In the genomic region with DNA sequence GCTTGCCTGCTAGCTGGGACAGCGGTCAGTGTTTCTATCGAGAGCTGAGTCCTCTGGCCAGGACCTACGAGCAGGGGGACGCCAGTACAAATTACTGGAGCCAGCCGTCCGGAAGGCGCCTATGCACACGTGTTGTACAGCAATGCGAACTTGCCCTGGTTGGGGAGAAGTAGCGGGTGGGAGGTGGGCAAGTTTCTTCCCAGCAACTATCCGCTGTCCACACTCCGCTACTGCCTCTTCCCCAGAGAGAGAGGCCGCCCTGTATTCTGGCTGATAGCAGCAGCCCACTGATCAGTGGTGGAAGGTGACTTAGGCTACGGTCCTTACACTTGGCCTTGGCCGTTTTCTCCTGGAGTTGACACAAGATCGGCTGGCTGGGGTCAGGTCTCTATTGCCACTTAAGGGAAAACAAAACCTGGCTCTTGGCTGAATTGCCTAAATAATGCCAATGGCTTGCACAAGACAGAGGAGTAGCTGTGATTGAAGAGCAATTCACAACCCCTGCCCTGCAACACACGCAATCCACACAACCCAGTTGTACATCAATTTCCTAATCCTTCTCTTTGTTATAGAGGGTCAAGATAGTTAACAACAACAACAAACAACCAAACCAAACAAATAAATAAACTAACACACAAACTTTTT, we compare ENCODE assay signal across 8 cellular contexts. TPM values are rescaled to one million over a fixed set of nuclear protein-coding genes. Genes with fewer than 3 reads are reported as not detected.
DNase-seq lines count a peak whose midpoint lies in the region; ATAC-seq and TF ChIP-seq lines count a peak whose summit lies in the region.

No MANE protein-coding gene starts in this region.

- H2AFZ ChIP-seq in Karpas-422 (ENCODE audit: low read length), result no peak overlapping the region

- H3K9me3 Mint-ChIP-seq in CD14-positive monocyte (peaks cover 0 to 3% (median 0%) of the 10 kb centered on the region in 7 donors), nephron (no peaks in the 10 kb centered on the region)
- no peaks in the 10 kb centered on the region for H3K9me3 Mint-ChIP-seq in effector memory CD8-positive, alpha-beta T cell

- intact Hi-C loops in CD14-positive monocyte (cut with micrococcal nuclease), result no loop called here

- H4K20me1 ChIP-seq in Karpas-422 (ENCODE audit: insufficient read depth, low read depth, low read length), result no peaks in the 10 kb centered on the region

- no peaks in the 10 kb centered on the region for H3K79me2 ChIP-seq in Karpas-422 (ENCODE audit: low read length)

- H3K27me3 Mint-ChIP-seq in CD14-positive monocyte (ENCODE audit: low read depth in 3 of 3) (peaks cover 11 to 32% (median 12%) of the 10 kb centered on the region in 3 donors), nephron (ENCODE audit: low read depth) (peaks cover 8% of the 10 kb centered on the region)
- H3K27me3 Mint-ChIP-seq in effector memory CD8-positive, alpha-beta T cell, result peaks cover 28 to 62% of the 10 kb centered on the region in 2 donors

- H3K36me3 ChIP-seq in Karpas-422 (ENCODE audit: insufficient read depth, low read length), result no peaks in the 10 kb centered on the region

- H3K4me3 Mint-ChIP-seq in CD14-positive monocyte (peak overlapping the region; percentile 77 to 78), nephron (peak overlapping the region; percentile 68 to 75 (median 71))
- peak overlapping the region; percentile 44 to 63 for H3K4me3 Mint-ChIP-seq in effector memory CD8-positive, alpha-beta T cell

- H3K4me2 ChIP-seq in Karpas-422 (ENCODE audit: low read depth, low read length, poor library complexity, severe bottlenecking), result peak overlapping the region; percentile 71

- DNase-seq in CD14-positive monocyte (ENCODE audit: low spot score) (no peak), Karpas-422 (no peak), SKM-1 (lab: John Stamatoyannopoulos, UW; ENCODE audit: unreplicated experiment) (no peak)
- DNase-seq in effector memory CD8-positive, alpha-beta T cell, result no peak
- no peak for DNase-seq in activated effector memory CD4-positive, alpha-beta T cell treated with anti-CD3 and anti-CD28 coated beads, Interleukin-2, amount 50 U/mL, for 16 hours

- no peaks in the 10 kb centered on the region for H3K9me3 ChIP-seq in Karpas-422 (ENCODE audit: low read length)

- H3K4me3 ChIP-seq in Karpas-422 (ENCODE audit: low read length), result no peak overlapping the region

- no peaks in the 10 kb centered on the region for H3K27me3 ChIP-seq in Karpas-422 (ENCODE audit: low read length)

- H3K27ac Mint-ChIP-seq in CD14-positive monocyte (no peak overlapping the region), nephron (peak overlapping the region; percentile 55 to 74 (median 66))
- no peak overlapping the region for H3K27ac Mint-ChIP-seq in effector memory CD8-positive, alpha-beta T cell

- H3K36me3 Mint-ChIP-seq in CD14-positive monocyte (no peaks in the 10 kb centered on the region), nephron (ENCODE audit: low read depth) (peaks cover 4% of the 10 kb centered on the region)
- no peaks in the 10 kb centered on the region for H3K36me3 Mint-ChIP-seq in effector memory CD8-positive, alpha-beta T cell (ENCODE audit: insufficient read depth)

- no peak overlapping the region for H3K9ac ChIP-seq in Karpas-422 (ENCODE audit: low read length)

- no peak for TF ChIP-seq CTCF in CD14-positive monocyte (IDR thresholded peaks at IDR 0.05)
- TF ChIP-seq CTCF in nephron (IDR thresholded peaks at IDR 0.05; ENCODE audit: unreplicated experiment in 3 of 3), result no peak

- H3K27ac ChIP-seq in Karpas-422 (ENCODE audit: low read length), result no peak overlapping the region

- H3K4me1 ChIP-seq in Karpas-422 (ENCODE audit: low read length), result peaks cover 15% of the 10 kb centered on the region

- H3K9me2 ChIP-seq in Karpas-422 (replicated peaks; ENCODE audit: insufficient read depth, low read length), result no peaks in the 10 kb centered on the region

- H3K4me1 Mint-ChIP-seq in CD14-positive monocyte (peaks cover 13% of the 10 kb centered on the region), nephron (peaks cover 10% of the 10 kb centered on the region)
- peaks cover 2 to 3% of the 10 kb centered on the region in 2 donors for H3K4me1 Mint-ChIP-seq in effector memory CD8-positive, alpha-beta T cell (ENCODE audit: low read depth in 2 of 2)

- ATAC-seq in effector memory CD8-positive, alpha-beta T cell (replicated peaks), result no peak
- no peak for ATAC-seq in GM19023 (IDR thresholded peaks at IDR 0.05; ENCODE audit: unreplicated experiment)
- ATAC-seq in HG03571 (IDR thresholded peaks at IDR 0.05; ENCODE audit: unreplicated experiment), result no peak

RNA-seq across cellular contexts. Expression of gene SHC4, which starts 12.8 kb away (rescaled TPM):
- polyA plus RNA-seq in CD14-positive monocyte, result not detected
- total RNA-seq in Karpas-422 (2014; rRNA removed; shearing (Covaris generic); ENCODE audit: low replicate concordance), result 0.22 TPM in 1 of 2 replicates, not detected in the other

Comparison
In these comparisons a context has a peak if more than half of its experiments do, and no peak if none do; other contexts are left out.
1. H3K27ac Mint-ChIP-seq: peak in nephron (3 of 3); none in CD14-positive monocyte (0 of 7) and effector memory CD8-positive, alpha-beta T cell (0 of 2).
2. Peak in every context shown above with its lines, with median percentiles within 50 percentile points of each other: H3K4me3 Mint-ChIP-seq.